ENCODE assay signal across 8 cellular contexts in the genomic region with DNA sequence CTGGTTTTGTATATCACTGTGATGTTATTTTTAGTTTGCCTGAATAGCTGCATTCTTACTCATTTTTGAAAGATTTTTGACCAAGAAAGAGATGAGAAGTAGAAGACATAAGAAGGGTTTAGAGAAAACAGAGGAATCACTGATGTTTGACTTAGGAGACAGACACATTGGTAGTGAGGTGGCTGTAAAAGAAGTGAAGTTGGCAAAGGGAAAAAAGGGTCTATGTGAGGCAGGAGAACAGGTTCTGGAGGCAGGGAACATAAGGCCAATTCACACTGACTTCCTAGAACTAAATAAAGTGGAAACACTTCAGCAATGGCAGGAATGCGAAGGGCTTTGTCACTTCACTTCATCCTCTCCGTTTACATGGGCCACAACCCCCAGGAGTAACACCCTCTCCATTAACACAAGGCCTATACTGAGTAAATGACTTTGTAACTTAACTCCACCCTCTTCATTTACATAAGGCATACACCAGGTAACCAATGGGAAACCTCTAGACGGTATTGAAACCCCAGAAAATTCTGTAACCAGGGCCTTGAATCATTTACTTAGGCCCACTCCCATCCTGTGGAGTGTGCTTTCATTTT. TPM values are rescaled to one million over a fixed set of nuclear protein-coding genes. Genes with fewer than 3 reads are reported as not detected.
DNase-seq lines count a peak whose midpoint lies in the region; ATAC-seq and TF ChIP-seq lines count a peak whose summit lies in the region.

No MANE protein-coding gene starts in this region.

- H3K9me3 Mint-ChIP-seq in CD14-positive monocyte = no peaks in the 10 kb centered on the region

- no peaks in the 10 kb centered on the region for H3K27me3 Mint-ChIP-seq in CD14-positive monocyte (ENCODE audit: low read depth in 3 of 3)

- H3K4me1 Mint-ChIP-seq in CD14-positive monocyte = peaks cover 27% of the 10 kb centered on the region

- no peak for TF ChIP-seq CTCF in CD14-positive monocyte (IDR thresholded peaks at IDR 0.05)

- no peak overlapping the region for H3K4me3 Mint-ChIP-seq in CD14-positive monocyte

- DNase-seq in CD14-positive monocyte (ENCODE audit: low spot score) = no peak
- peak; percentile 19 for DNase-seq in central memory CD4-positive, alpha-beta T cell
- DNase-seq in anterior cingulate cortex (lab: John Stamatoyannopoulos, UW) = no peak
- no peak for DNase-seq in Kasumi-1 (lab: John Stamatoyannopoulos, UW)
- DNase-seq in HCEC 1CT = no peak
- no peak for DNase-seq in stimulated activated CD4-positive, alpha-beta T cell treated with anti-CD3 and anti-CD28 coated beads, Interleukin-2, amount 100 ng/mL, for 48 hours

- ATAC-seq in GM19324 (IDR thresholded peaks at IDR 0.05; ENCODE audit: low FRiP score, unreplicated experiment) (peak; percentile 84), HG03045 (IDR thresholded peaks at IDR 0.05; ENCODE audit: unreplicated experiment) (peak; percentile 81)

- intact Hi-C loops in CD14-positive monocyte (cut with micrococcal nuclease) = no loop called here

- H3K36me3 Mint-ChIP-seq in CD14-positive monocyte = peaks cover 69 to 81% of the 10 kb centered on the region in 2 donors

- H3K27ac Mint-ChIP-seq in CD14-positive monocyte = peak overlapping the region; percentile 16 to 79 (median 48)

RNA-seq across cellular contexts. Expression of a gene that starts 36.6 kb away (rescaled TPM):
- polyA plus RNA-seq in CD14-positive monocyte = 100 to 1,000 TPM; 284 to 415 TPM
